In genomic region chr17:50169121-50169764, GRCh38 we compare ENCODE assay signal across 9 cellular contexts. TPM values are rescaled to one million over a fixed set of nuclear protein-coding genes. Genes with fewer than 3 reads are reported as not detected.
DNase-seq lines count a peak whose midpoint lies in the region; ATAC-seq, FAIRE-seq and TF ChIP-seq lines count a peak whose summit lies in the region.
"Had no signal": no experiment of that assay in that cellular context is flagged by ENCODE, and none has a peak within 500 bp of the region (broad histone marks: within the 10 kb centered on the region; RNA-seq: fewer than 3 reads in every experiment).

No MANE protein-coding gene starts in this region.

- no peaks in the 10 kb centered on the region for H3K27me3 Mint-ChIP-seq in IgD-negative memory B cell
- no peaks in the 10 kb centered on the region for H3K27me3 Mint-ChIP-seq in activated naive CD4-positive, alpha-beta T cell treated with anti-CD3 and anti-CD28 coated beads for 36 hours (ENCODE audit: low read depth)

- H3K4me3 Mint-ChIP-seq in IgD-negative memory B cell: peak overlapping the region; percentile 43 to 87 (median 63)
- peak overlapping the region; percentile 46 for H3K4me3 Mint-ChIP-seq in activated naive CD4-positive, alpha-beta T cell treated with anti-CD3 and anti-CD28 coated beads for 36 hours

- H3K36me3 ChIP-seq in sigmoid colon: peaks cover 0 to 19% (median 8%) of the 10 kb centered on the region in 4 donors

- 21 to 38% methylated on average over 14 of the region's 14 CpGs for WGBS in sigmoid colon, 2 donors

- FAIRE-seq in D721Med (lab: Jason Lieb, UNC): no peak

- H3K9me3 ChIP-seq in sigmoid colon: no peaks in the 10 kb centered on the region

- no peak for TF ChIP-seq EP300 in sigmoid colon (IDR thresholded peaks at IDR 0.05)

- peak overlapping the region; percentile 60 to 85 (median 76) for H3K27ac Mint-ChIP-seq in IgD-negative memory B cell
- no peak overlapping the region for H3K27ac Mint-ChIP-seq in activated naive CD4-positive, alpha-beta T cell treated with anti-CD3 and anti-CD28 coated beads for 36 hours

- no peak overlapping the region for H3K4me3 ChIP-seq in sigmoid colon

- DNase-seq in D721Med (ENCODE audit: insufficient read length, low spot score) (no peak), RPMI7951 (ENCODE audit: low read depth) (peak; percentile 71), head of caudate nucleus (peak in 29 of 42 donors; percentile 40 to 78 (median 56)), sigmoid colon (no peak)
- DNase-seq in activated naive CD4-positive, alpha-beta T cell treated with anti-CD3 and anti-CD28 coated beads for 36 hours: peak; percentile 57

- peak; percentile 68 for TF ChIP-seq CTCF in D721Med (IDR thresholded peaks at IDR 0.05; ENCODE audit: insufficient read depth, missing control alignments)
- peak; percentile 78 to 100 (median 98) for TF ChIP-seq CTCF in sigmoid colon (IDR thresholded peaks at IDR 0.05)

- intact Hi-C loops in activated naive CD4-positive, alpha-beta T cell treated with anti-CD3 and anti-CD28 coated beads for 36 hours (cut with micrococcal nuclease): loop anchor here (1.0 kb wide), 2 partner anchors 29 to 128 kb away; no protein-coding TSS in a partner anchor
- intact Hi-C loops in head of caudate nucleus (cut with DNase I): no loop called here
- intact Hi-C loops in sigmoid colon (cut with DNase I): loop anchor here (2.0 kb wide), 2 partner anchors 30 to 128 kb away; no protein-coding TSS in a partner anchor

- peaks cover 8 to 10% (median 9%) of the 10 kb centered on the region in 3 donors for H3K4me1 Mint-ChIP-seq in IgD-negative memory B cell
- peaks cover 10% of the 10 kb centered on the region for H3K4me1 Mint-ChIP-seq in activated naive CD4-positive, alpha-beta T cell treated with anti-CD3 and anti-CD28 coated beads for 36 hours (ENCODE audit: low read depth)

- peaks cover 2 to 67% (median 60%) of the 10 kb centered on the region in 4 donors for H3K4me1 ChIP-seq in sigmoid colon

- no peak for TF ChIP-seq POLR2A in sigmoid colon (IDR thresholded peaks at IDR 0.05)

- no peaks in the 10 kb centered on the region for H3K36me3 Mint-ChIP-seq in IgD-negative memory B cell
- no peaks in the 10 kb centered on the region for H3K36me3 Mint-ChIP-seq in activated naive CD4-positive, alpha-beta T cell treated with anti-CD3 and anti-CD28 coated beads for 36 hours (ENCODE audit: low read depth)

- ATAC-seq in HG03354 (IDR thresholded peaks at IDR 0.05; ENCODE audit: poor library complexity, severe bottlenecking, unreplicated experiment): no peak
- no peak for ATAC-seq in GM18870 (IDR thresholded peaks at IDR 0.05; ENCODE audit: unreplicated experiment)

- no peaks in the 10 kb centered on the region for H3K27me3 ChIP-seq in sigmoid colon

- H3K9me3 Mint-ChIP-seq in IgD-negative memory B cell: no peaks in the 10 kb centered on the region
- H3K9me3 Mint-ChIP-seq in activated naive CD4-positive, alpha-beta T cell treated with anti-CD3 and anti-CD28 coated beads for 36 hours: no peaks in the 10 kb centered on the region

- peak overlapping the region in 3 of 4 donors; percentile 42 to 53 (median 43) for H3K27ac ChIP-seq in sigmoid colon

- CTCF ChIA-PET in activated naive CD4-positive, alpha-beta T cell treated with anti-CD3 and anti-CD28 coated beads for 36 hours (lab: Charles Lee): interaction anchor here (0.6 to 4.0 kb wide), 44 partner anchors 8 to 330 kb away, joined by 3 to 49 read pairs (median 4); partner anchors contain the start of genes COL1A1, LRRC59 and TMEM92

RNA-seq across cellular contexts. Expression of gene SGCA, which starts 3.4 kb away (rescaled TPM):
- 2.9 TPM for polyA plus RNA-seq in IgD-negative memory B cell
- not detected in 2 replicates for total RNA-seq in RPMI7951 (2014; rRNA removed; shearing (Covaris generic))
- total RNA-seq in activated naive CD4-positive, alpha-beta T cell treated with anti-CD3 and anti-CD28 coated beads for 36 hours: under 1 TPM in 1 of 2 experiments, not detected in 1; 0.14 TPM
- total RNA-seq in sigmoid colon: 10 to 100 TPM; 27.3 to 80.1 (median 56.1) TPM
- polyA plus RNA-seq in sigmoid colon: 1 to 10 TPM; 2.5 to 7.2 (median 4.6) TPM
- total RNA-seq: T-helper 2 cell treated with Interferon-gamma antibody and Interleukin-4, amounts not matched to agents 100 ng/mL and 5 ng/mL, for 36 hours had no signal

RNA-seq across cellular contexts. Expression of gene PPP1R9B, which starts 18.8 kb away (rescaled TPM):
- polyA plus RNA-seq in IgD-negative memory B cell: 4.2 TPM
- total RNA-seq in RPMI7951 (2014; rRNA removed; shearing (Covaris generic)): 9.5 and 12.8 TPM in 2 replicates
- total RNA-seq in activated naive CD4-positive, alpha-beta T cell treated with anti-CD3 and anti-CD28 coated beads for 36 hours: 10 to 100 TPM; 67.7 TPM
- 10 to 100 TPM; 15.3 to 18.8 (median 16.8) TPM for total RNA-seq in sigmoid colon
- polyA plus RNA-seq in sigmoid colon: 10 to 100 TPM in 2 of 3 donors, 1 to 10 TPM in 1; 9.0 to 38.7 (median 10.9) TPM

RNA-seq across cellular contexts. Expression of gene COL1A1, which starts 32.2 kb away (rescaled TPM):
- polyA plus RNA-seq in IgD-negative memory B cell (0.74 TPM), sigmoid colon (10 to 100 TPM in 2 of 3 donors, 1 to 10 TPM in 1; 7.8 to 96.7 (median 10.2) TPM)
- 239 and 259 TPM in 2 replicates for total RNA-seq in RPMI7951 (2014; rRNA removed; shearing (Covaris generic))
- total RNA-seq in activated naive CD4-positive, alpha-beta T cell treated with anti-CD3 and anti-CD28 coated beads for 36 hours: 1 to 10 TPM in 1 of 2 experiments, under 1 TPM in 1; 0.95 to 1.7 TPM
- total RNA-seq in sigmoid colon: 100 to 1,000 TPM in 1 of 4 donors, 10 to 100 TPM in 3; 43.6 to 459 (median 71.4) TPM

RNA-seq across cellular contexts. Expression of gene SAMD14, which starts 39.3 kb away (rescaled TPM):
- polyA plus RNA-seq in IgD-negative memory B cell (0.15 TPM), sigmoid colon (1 to 10 TPM in 2 of 3 donors, under 1 TPM in 1; 0.92 to 1.3 (median 1.2) TPM)
- 0.10 and 0.24 TPM in 2 replicates for total RNA-seq in RPMI7951 (2014; rRNA removed; shearing (Covaris generic))
- total RNA-seq in activated naive CD4-positive, alpha-beta T cell treated with anti-CD3 and anti-CD28 coated beads for 36 hours: 1 to 10 TPM; 1.1 to 1.3 TPM
- total RNA-seq in sigmoid colon: 1 to 10 TPM in 1 of 4 donors, under 1 TPM in 3; 0.16 to 2.5 (median 0.63) TPM

Comparison
In these comparisons a context has a peak if more than half of its experiments do, and no peak if none do; other contexts are left out.
1. DNase-seq: peak in RPMI7951 (single experiment), activated naive CD4-positive, alpha-beta T cell treated with anti-CD3 and anti-CD28 coated beads for 36 hours (single experiment) and head of caudate nucleus (29 of 42); none in D721Med (single experiment) and sigmoid colon (single experiment).
2. RNA of gene SGCA, which starts 3.4 kb away (total RNA-seq): 27.3 to 80.1 TPM in sigmoid colon; 0.14 TPM in activated naive CD4-positive, alpha-beta T cell treated with anti-CD3 and anti-CD28 coated beads for 36 hours and not detected in RPMI7951; every median in the first group is over 10 times any median in the second.
3. RNA of gene COL1A1, which starts 32.2 kb away (total RNA-seq): 239 to 259 TPM in RPMI7951 and 43.6 to 459 TPM in sigmoid colon; 0.95 to 1.7 TPM in activated naive CD4-positive, alpha-beta T cell treated with anti-CD3 and anti-CD28 coated beads for 36 hours; every median in the first group is over 10 times any median in the second.